ENCODE assay signal across 8 cellular contexts in genomic region chr3:9397331-9397910, GRCh38. TPM values are rescaled to one million over a fixed set of nuclear protein-coding genes. Genes with fewer than 3 reads are reported as not detected.
DNase-seq lines count a peak whose midpoint lies in the region; ATAC-seq, FAIRE-seq and TF ChIP-seq lines count a peak whose summit lies in the region.

Gene SETD5, plus strand, starts transcription at chr3:9397615. Its CDS starts 31,324 bp downstream, at chr3:9428939.

- peak; percentile 52 for ATAC-seq in HG02759 (IDR thresholded peaks at IDR 0.05; ENCODE audit: unreplicated experiment)
- peak; percentile 61 for ATAC-seq in activated naive CD8-positive, alpha-beta T cell treated with anti-CD3 and anti-CD28 coated beads, Interleukin-2, amount 50 U/mL, for 24 hours
- ATAC-seq in Right ventricle myocardium superior (ENCODE audit: poor library complexity) = peak; percentile 82
- ATAC-seq in pancreas = peak; percentile 74 to 84 (median 76)

- H3K9me3 Mint-ChIP-seq in activated naive CD8-positive, alpha-beta T cell treated with anti-CD3 and anti-CD28 coated beads, Interleukin-2, amount 50 U/mL, for 24 hours = no peaks in the 10 kb centered on the region

- H3K27me3 ChIP-seq in pancreas (no peaks in the 10 kb centered on the region), tibial artery (no peaks in the 10 kb centered on the region)

- H3K36me3 ChIP-seq in pancreas = no peaks in the 10 kb centered on the region
- H3K36me3 ChIP-seq in tibial artery = peaks cover 0 to 11% (median 7%) of the 10 kb centered on the region in 3 donors

- H3K36me3 Mint-ChIP-seq in activated naive CD8-positive, alpha-beta T cell treated with anti-CD3 and anti-CD28 coated beads, Interleukin-2, amount 50 U/mL, for 24 hours (ENCODE audit: low read depth) = peaks cover 53% of the 10 kb centered on the region

- DNase-seq in NCI-H128 (lab: John Stamatoyannopoulos, UW; ENCODE audit: unreplicated experiment) = peak; percentile 86
- peak; percentile 93 for DNase-seq in SW480 (ENCODE audit: low spot score)
- peak; percentile 100 for DNase-seq in activated naive CD8-positive, alpha-beta T cell treated with anti-CD3 and anti-CD28 coated beads, Interleukin-2, amount 50 U/mL, for 24 hours
- peak; percentile 99 for DNase-seq in Right ventricle myocardium superior
- peak; percentile 97 to 99 (median 98) for DNase-seq in pancreas
- DNase-seq in tibial artery = peak; percentile 97 to 99

- intact Hi-C loops in Right ventricle myocardium superior (cut with DNase I) (no loop called here), pancreas (cut with DNase I) (loop anchor here in 1 of 3 donors (10.0 kb wide), 1 partner anchor 47 kb away; no protein-coding TSS in a partner anchor), tibial artery (cut with DNase I; ENCODE audit: low total_unique reads) (no loop called here)

- H3K4me1 ChIP-seq in pancreas (peaks cover 46 to 53% (median 52%) of the 10 kb centered on the region in 3 donors), tibial artery (peaks cover 0 to 69% (median 49%) of the 10 kb centered on the region in 4 donors)

- peak within 1 kb of the TSS; percentile 92 for H3K4me3 Mint-ChIP-seq in activated naive CD8-positive, alpha-beta T cell treated with anti-CD3 and anti-CD28 coated beads, Interleukin-2, amount 50 U/mL, for 24 hours

- H3K27ac ChIP-seq in pancreas (peak within 1 kb of the TSS; percentile 97 to 99 (median 98)), tibial artery (peak within 1 kb of the TSS; percentile 99 to 100)

- H3K9me3 ChIP-seq in pancreas (no peaks in the 10 kb centered on the region), tibial artery (no peaks in the 10 kb centered on the region)

- TF ChIP-seq CTCF in GM12875 (IDR thresholded peaks at IDR 0.05; ENCODE audit: borderline replicate concordance, insufficient read depth, low read depth, low read length) (no peak), pancreas (IDR thresholded peaks at IDR 0.05) (no peak), tibial artery (IDR thresholded peaks at IDR 0.05) (no peak)

- peaks cover 71% of the 10 kb centered on the region for H3K4me1 Mint-ChIP-seq in activated naive CD8-positive, alpha-beta T cell treated with anti-CD3 and anti-CD28 coated beads, Interleukin-2, amount 50 U/mL, for 24 hours

- 0 to 1% methylated on average over 45 to 64 of the region's 64 CpGs for WGBS in pancreas, 2 donors

- H3K4me3 ChIP-seq in GM12875 (ENCODE audit: low read depth, low read length) = peak within 1 kb of the TSS; percentile 98
- peak within 1 kb of the TSS; percentile 76 to 94 (median 82) for H3K4me3 ChIP-seq in pancreas
- peak within 1 kb of the TSS; percentile 95 to 97 for H3K4me3 ChIP-seq in tibial artery

- H3K27me3 Mint-ChIP-seq in activated naive CD8-positive, alpha-beta T cell treated with anti-CD3 and anti-CD28 coated beads, Interleukin-2, amount 50 U/mL, for 24 hours = peaks cover 2% of the 10 kb centered on the region

- FAIRE-seq in pancreas (lab: Jason Lieb, UNC) = no peak

- peak within 1 kb of the TSS; percentile 98 for H3K27ac Mint-ChIP-seq in activated naive CD8-positive, alpha-beta T cell treated with anti-CD3 and anti-CD28 coated beads, Interleukin-2, amount 50 U/mL, for 24 hours

RNA-seq across cellular contexts. Expression of gene SETD5, which starts in this region (rescaled TPM):
- total RNA-seq in Right ventricle myocardium superior (49.7 TPM), pancreas (10 to 100 TPM; 35.0 to 78.0 (median 44.4) TPM)
- polyA plus RNA-seq in pancreas = 10 to 100 TPM; 25.5 to 31.7 TPM

Comparison
In these comparisons a context has a peak if more than half of its experiments do, and no peak if none do; other contexts are left out.
1. Peak in every context shown above with its lines: DNase-seq, ATAC-seq, H3K4me3 ChIP-seq and H3K27ac ChIP-seq.